Comparison of ENCODE assay signal across 12 cellular contexts in the genomic region with DNA sequence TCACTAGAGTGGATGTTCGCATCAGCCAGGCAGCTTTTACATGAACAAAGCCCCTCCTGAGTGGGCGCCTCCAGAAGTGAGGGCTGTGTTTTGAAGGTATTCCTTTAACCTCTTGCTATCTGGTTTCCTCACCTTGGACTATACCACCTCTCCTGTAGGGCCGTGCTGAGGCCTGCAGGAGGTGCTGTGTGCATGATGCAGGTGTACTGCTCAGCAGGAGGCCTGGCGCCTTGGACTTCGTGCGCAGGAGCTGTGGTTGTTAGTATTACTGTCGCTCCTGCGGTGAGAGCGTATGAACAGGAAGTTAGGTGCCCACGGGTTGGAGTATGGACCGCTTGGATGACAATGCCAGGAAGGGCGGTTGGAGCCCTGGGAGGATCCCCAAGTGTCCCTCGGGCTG.
DNase-seq lines count a peak whose midpoint lies in the region; ATAC-seq and TF ChIP-seq lines count a peak whose summit lies in the region.
"Had no signal": no experiment of that assay in that cellular context is flagged by ENCODE, and none has a peak within 500 bp of the region (broad histone marks: within the 10 kb centered on the region; RNA-seq: fewer than 3 reads in every experiment).

No MANE protein-coding gene starts in this region.

- TF ChIP-seq CTCF in Panc1 (IDR thresholded peaks at IDR 0.05), result no peak
- peak; percentile 17 for TF ChIP-seq CTCF in cardiac muscle cell (IDR thresholded peaks at IDR 0.05; ENCODE audit: low read depth, low read length)
- no peak for TF ChIP-seq CTCF in gastrocnemius medialis (IDR thresholded peaks at IDR 0.05 in 4 of 5, conservative IDR thresholded peaks at IDR 0.05 in 1 of 5)

- intact Hi-C loops in Panc1 (cut with micrococcal nuclease; ENCODE audit: unreplicated experiment), result no loop called here
- intact Hi-C loops in gastrocnemius medialis (cut with DNase I; ENCODE audit: low total_unique reads), result no loop called here

- no peak overlapping the region for H3K4me3 ChIP-seq in Panc1 (ENCODE audit: low read depth in 2 of 2, low read length in 2 of 2)
- H3K4me3 ChIP-seq in cardiac muscle cell, result no peak overlapping the region
- no peak overlapping the region for H3K4me3 ChIP-seq in gastrocnemius medialis
- H3K4me3 ChIP-seq: psoas muscle, SJCRH30 had no signal

- H3K9me3 ChIP-seq in Panc1 (ENCODE audit: control insufficient read depth, insufficient read depth, low read depth, low read length) (no peaks in the 10 kb centered on the region), cardiac muscle cell (ENCODE audit: low read depth) (no peaks in the 10 kb centered on the region), gastrocnemius medialis (no peaks in the 10 kb centered on the region)
- H3K9me3 ChIP-seq: psoas muscle, SJCRH30 had no signal

- no peaks in the 10 kb centered on the region for H3K36me3 ChIP-seq in Panc1 (ENCODE audit: control insufficient read depth, insufficient read depth, low read length)
- H3K36me3 ChIP-seq in cardiac muscle cell, result no peaks in the 10 kb centered on the region
- no peaks in the 10 kb centered on the region for H3K36me3 ChIP-seq in gastrocnemius medialis

- no peak for TF ChIP-seq POLR2A in gastrocnemius medialis (IDR thresholded peaks at IDR 0.05)

- POLR2A ChIA-PET in Panc1 (lab: Charles Lee), result no interaction called here

- in situ Hi-C loops in Panc1 (cut with HindIII; ENCODE audit: low pct_unique_long_range_greater_than_20kb, low sequenced_read_pairs) (no loop called here), gastrocnemius medialis (cut with MboI; ENCODE audit: low sequenced_read_pairs in 4 of 4) (loop anchor here in 1 of 4 donors (10.0 kb wide), 2 partner anchors 73 to 133 kb away; a partner anchor contains a TSS)

- no peaks in the 10 kb centered on the region for H3K27me3 ChIP-seq in Panc1 (ENCODE audit: control insufficient read depth, insufficient read depth, low read length)
- H3K27me3 ChIP-seq in cardiac muscle cell, result no peaks in the 10 kb centered on the region
- no peaks in the 10 kb centered on the region for H3K27me3 ChIP-seq in gastrocnemius medialis
- H3K27me3 ChIP-seq: SJCRH30 had no signal

- ATAC-seq in Panc1, result 0 out of 2 replicates have a peak, but pooled peaks have one; percentile 56
- no peak for ATAC-seq in gastrocnemius medialis
- ATAC-seq: psoas muscle had no signal

- no peak overlapping the region for H3K27ac ChIP-seq in Panc1 (ENCODE audit: low read length)
- peak overlapping the region; percentile 93 for H3K27ac ChIP-seq in cardiac muscle cell
- H3K27ac ChIP-seq in gastrocnemius medialis, result no peak overlapping the region
- H3K27ac ChIP-seq: psoas muscle, SJCRH30 had no signal

- H3K4me1 ChIP-seq in Panc1 (ENCODE audit: control insufficient read depth, insufficient read depth, low read length), result no peaks in the 10 kb centered on the region
- peaks cover 62% of the 10 kb centered on the region for H3K4me1 ChIP-seq in cardiac muscle cell (ENCODE audit: low read depth)
- peaks cover 22 to 28% of the 10 kb centered on the region in 2 donors for H3K4me1 ChIP-seq in gastrocnemius medialis

- DNase-seq in stimulated activated CD4-positive, alpha-beta T cell treated with anti-CD3 and anti-CD28 coated beads, Interleukin-1b, Interleukin-23, amount 100 ng/mL, for 48 hours, result peak; percentile 12
- DNase-seq in stimulated activated CD4-positive, alpha-beta T cell treated with anti-CD3 and anti-CD28 coated beads, Interleukin-4, amount 100 ng/mL, for 24 hours, result no peak
- DNase-seq in Panc1 (ENCODE audit: low read depth, low spot score), result no peak
- peak in 1 of 2 donors; percentile 39 for DNase-seq in cardiac muscle cell (ENCODE audit: low read depth in 1 of 2, low spot score in 1 of 2)
- no peak for DNase-seq in AG08396 (ENCODE audit: low spot score)
- DNase-seq in NCI-H1048 (lab: John Stamatoyannopoulos, UW), result no peak
- no peak for DNase-seq in COLO829 (ENCODE audit: low spot score)
- no peak for DNase-seq in gastrocnemius medialis
- DNase-seq: COR-L47, NCI-H1105, psoas muscle, SJCRH30 had no signal

- BruUV-seq in Panc1 (replicated peaks; lab: Mats Ljungman, UMichigan), result no TSS peak

- CTCF ChIA-PET in Panc1 (lab: Charles Lee), result interaction anchor here (1.2 kb wide), 1 partner anchor 73 kb away, joined by 3 read pairs; no protein-coding TSS in a partner anchor
